In genomic region chr17:82309656-82310570, GRCh38 we compare ENCODE assay signal across 1 cellular context.
TF ChIP-seq lines count a peak whose summit lies in the region.

No MANE protein-coding gene starts in this region.

TF ChIP-seq in HepG2, 621 proteins besides CTCF, POLR2A, EP300 and RAD21 (continued from another document and continues in another):
- TF ChIP-seq AFF4 (CRISPR knock-in tag; IDR thresholded peaks at IDR 0.05): no peak
- TF ChIP-seq RFXAP (CRISPR knock-in tag; IDR thresholded peaks at IDR 0.05; ENCODE audit: borderline replicate concordance): 0 out of 2 replicates have a peak, but pooled peaks have one; percentile 21
- TF ChIP-seq TIGD3 (CRISPR knock-in tag; IDR thresholded peaks at IDR 0.05; ENCODE audit: borderline replicate concordance): peak; percentile 86; the same call in 1 of the 2 replicates
- TF ChIP-seq NR1H2 (CRISPR knock-in tag; IDR thresholded peaks at IDR 0.05; ENCODE audit: borderline replicate concordance, low read depth): no peak
- TF ChIP-seq NFYB (CRISPR knock-in tag; IDR thresholded peaks at IDR 0.05): no peak
- TF ChIP-seq HNF4A (CRISPR knock-in tag; IDR thresholded peaks at IDR 0.05): peak; percentile 78
- no peak for TF ChIP-seq CBX5 (CRISPR knock-in tag; IDR thresholded peaks at IDR 0.05; ENCODE audit: borderline replicate concordance)
- TF ChIP-seq ZNF605 (CRISPR knock-in tag; IDR thresholded peaks at IDR 0.05): no peak
- peak; percentile 87 for TF ChIP-seq TFE3 (CRISPR knock-in tag; IDR thresholded peaks at IDR 0.05)
- TF ChIP-seq ZMYM4 (CRISPR knock-in tag; IDR thresholded peaks at IDR 0.05): peak; percentile 61; the same call in 1 of the 2 replicates
- peak; percentile 34; the same call in 1 of the 2 replicates for TF ChIP-seq SPEN (CRISPR knock-in tag; IDR thresholded peaks at IDR 0.05; ENCODE audit: low read depth)
- TF ChIP-seq SP5 (CRISPR knock-in tag; IDR thresholded peaks at IDR 0.05; ENCODE audit: borderline replicate concordance, low read depth): peak; percentile 56; the same call in 1 of the 2 replicates
- no peak for TF ChIP-seq ZFP36L1 (CRISPR knock-in tag; IDR thresholded peaks at IDR 0.05)
- TF ChIP-seq FOXJ3 (CRISPR knock-in tag; IDR thresholded peaks at IDR 0.05; ENCODE audit: borderline replicate concordance): no peak
- 0 out of 2 replicates have a peak, but pooled peaks have one; percentile 51 for TF ChIP-seq CHD4 (IDR thresholded peaks at IDR 0.05; ENCODE audit: borderline replicate concordance, low read length)
- TF ChIP-seq AKNA (CRISPR knock-in tag; IDR thresholded peaks at IDR 0.05; ENCODE audit: borderline replicate concordance): no peak
- no peak for TF ChIP-seq SOX6 (IDR thresholded peaks at IDR 0.05)
- peak; percentile 50; the same call in 1 of the 2 replicates for TF ChIP-seq SOX6 (CRISPR knock-in tag; IDR thresholded peaks at IDR 0.05)
- no peak for TF ChIP-seq IRF1 (CRISPR knock-in tag; IDR thresholded peaks at IDR 0.05; ENCODE audit: low read depth)
- TF ChIP-seq MIXL1 (CRISPR knock-in tag; IDR thresholded peaks at IDR 0.05): peak; percentile 25; the same call in 1 of the 2 replicates
- TF ChIP-seq ZNF235 (CRISPR knock-in tag; IDR thresholded peaks at IDR 0.05; ENCODE audit: borderline replicate concordance): no peak
- TF ChIP-seq CENPBD1 (CRISPR knock-in tag; IDR thresholded peaks at IDR 0.05; ENCODE audit: borderline replicate concordance, low read depth): no peak
- peak; percentile 48; the same call in 1 of the 2 replicates for TF ChIP-seq MZF1 (CRISPR knock-in tag; IDR thresholded peaks at IDR 0.05; ENCODE audit: borderline replicate concordance)
- peak; percentile 66; the same call in 1 of the 2 replicates for TF ChIP-seq ZNF317 (CRISPR knock-in tag; IDR thresholded peaks at IDR 0.05)
- TF ChIP-seq MAX (IDR thresholded peaks at IDR 0.05): peak; percentile 95
- TF ChIP-seq ZNF142 (CRISPR knock-in tag; IDR thresholded peaks at IDR 0.05): no peak
- TF ChIP-seq ZNF484 (CRISPR knock-in tag; IDR thresholded peaks at IDR 0.05; ENCODE audit: borderline replicate concordance, low read depth): no peak
- TF ChIP-seq ZNF280D (CRISPR knock-in tag; IDR thresholded peaks at IDR 0.05): peak; percentile 91; the same call in 1 of the 2 replicates
- peak; percentile 60; the same call in 1 of the 2 replicates for TF ChIP-seq ZKSCAN5 (CRISPR knock-in tag; IDR thresholded peaks at IDR 0.05)
